8 cellular contexts compared by ENCODE assay signal in the genomic region with DNA sequence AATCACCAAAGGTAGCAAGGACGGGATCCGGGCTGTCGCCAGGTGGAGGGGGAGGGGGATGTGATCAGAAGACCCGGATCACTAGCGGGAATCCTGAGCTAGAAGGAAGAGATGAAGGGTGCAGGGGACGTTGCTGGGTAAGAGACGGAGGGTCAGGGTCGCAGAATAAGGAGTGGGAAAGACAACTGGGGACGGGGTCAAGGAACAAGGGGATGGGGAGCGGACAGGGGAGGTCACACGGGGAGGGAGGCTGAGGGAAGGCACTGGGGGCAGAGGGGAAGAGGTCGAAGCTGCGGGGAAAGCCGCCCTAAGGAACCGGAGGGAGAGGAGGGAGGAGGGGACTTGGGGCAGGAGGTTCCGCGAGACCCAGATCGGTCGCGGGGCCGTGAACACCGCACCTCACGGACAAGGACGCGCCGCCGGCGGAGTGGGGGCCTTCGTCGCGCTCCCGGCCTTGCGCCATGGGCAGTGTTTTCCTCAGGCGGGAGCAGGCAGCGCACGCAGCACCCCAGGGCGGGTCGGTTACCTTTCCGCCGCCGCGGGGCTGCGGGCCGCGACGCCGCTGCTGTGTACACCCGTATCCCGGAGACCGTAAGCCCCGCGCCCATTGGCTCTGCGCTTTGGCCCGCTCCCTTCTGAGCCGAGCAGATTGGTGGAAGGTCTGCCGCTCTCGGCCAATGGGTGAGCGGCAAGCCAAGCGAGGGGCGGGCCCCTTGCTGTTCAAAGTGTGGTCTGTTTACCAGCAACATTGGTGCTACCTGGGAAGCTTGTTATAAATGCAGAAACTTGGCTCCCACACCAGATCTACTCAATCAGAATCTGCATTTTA. TPM values are rescaled to one million over a fixed set of nuclear protein-coding genes. Genes with fewer than 3 reads are reported as not detected.
DNase-seq lines count a peak whose midpoint lies in the region; ATAC-seq and TF ChIP-seq lines count a peak whose summit lies in the region.

A gene with protein sequence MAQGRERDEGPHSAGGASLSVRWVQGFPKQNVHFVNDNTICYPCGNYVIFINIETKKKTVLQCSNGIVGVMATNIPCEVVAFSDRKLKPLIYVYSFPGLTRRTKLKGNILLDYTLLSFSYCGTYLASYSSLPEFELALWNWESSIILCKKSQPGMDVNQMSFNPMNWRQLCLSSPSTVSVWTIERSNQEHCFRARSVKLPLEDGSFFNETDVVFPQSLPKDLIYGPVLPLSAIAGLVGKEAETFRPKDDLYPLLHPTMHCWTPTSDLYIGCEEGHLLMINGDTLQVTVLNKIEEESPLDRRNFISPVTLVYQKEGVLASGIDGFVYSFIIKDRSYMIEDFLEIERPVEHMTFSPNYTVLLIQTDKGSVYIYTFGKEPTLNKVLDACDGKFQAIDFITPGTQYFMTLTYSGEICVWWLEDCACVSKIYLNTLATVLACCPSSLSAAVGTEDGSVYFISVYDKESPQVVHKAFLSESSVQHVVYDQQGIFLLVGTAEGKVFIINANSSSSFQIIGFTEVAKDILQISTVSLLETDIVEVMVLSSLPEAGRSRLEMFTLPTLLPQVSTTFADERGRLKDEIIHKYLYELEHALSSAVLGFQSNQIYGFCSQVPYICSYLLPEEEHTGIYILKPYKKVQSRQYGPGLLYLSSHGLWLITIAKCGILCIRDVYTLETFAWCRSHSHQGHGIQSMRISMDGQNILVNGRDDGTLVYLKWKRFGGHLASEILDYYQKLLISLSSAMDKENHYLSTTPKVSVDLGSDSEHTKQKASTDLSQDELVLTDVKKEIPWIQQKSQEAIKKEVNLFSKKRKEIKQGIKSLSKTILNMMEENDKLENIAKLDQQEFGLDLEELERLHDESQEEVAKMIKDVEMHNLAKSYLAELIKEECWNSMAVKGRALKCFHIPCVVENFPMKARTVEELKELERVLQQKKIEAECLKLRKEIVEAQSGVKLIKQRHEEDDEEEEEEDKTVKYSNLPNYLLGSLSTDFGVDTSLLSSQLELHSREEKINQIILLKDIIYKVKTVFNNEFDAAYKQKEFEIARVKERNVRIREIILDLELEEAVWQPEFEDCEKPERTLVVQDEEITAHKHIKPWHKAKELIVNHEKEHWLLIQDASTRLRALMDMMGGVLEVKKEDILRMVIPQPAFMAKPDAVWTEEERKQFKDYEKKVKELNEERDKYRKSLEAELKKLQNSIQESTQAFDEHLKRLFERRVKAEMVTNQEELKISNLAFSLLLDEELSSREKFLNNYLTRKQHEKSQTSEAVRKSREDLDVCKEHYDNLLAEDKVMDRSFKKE (N-terminal part only) (minus strand): TSS at position 581 of the 829 bp plus-strand sequence. CDS start 118 bp downstream, at position 463.

- intact Hi-C loops in right cardiac atrium (cut with DNase I) = no loop called here
- intact Hi-C loops in prostate gland (cut with DNase I) = no loop called here

- TF ChIP-seq CTCF in GM13976 (IDR thresholded peaks at IDR 0.05; ENCODE audit: borderline replicate concordance, control extremely low read depth, extremely low read depth, insufficient read depth, missing control alignments) (no peak), astrocyte of the cerebellum (IDR thresholded peaks at IDR 0.05; ENCODE audit: low read depth, low read length, missing control alignments) (no peak), prostate gland (IDR thresholded peaks at IDR 0.05) (peak in 1 of 4 experiments; percentile 28)

- H3K4me1 ChIP-seq in right cardiac atrium (ENCODE audit: control insufficient read depth, insufficient read depth, low read length) (no peaks in the 10 kb centered on the region), prostate gland (replicated peaks) (no peaks in the 10 kb centered on the region)

- H3K27ac ChIP-seq in right cardiac atrium (ENCODE audit: low read length) (no peak within 1 kb of the TSS), prostate gland (peak within 1 kb of the TSS; percentile 19 to 56)

- WGBS in right cardiac atrium = under 1% methylated on average over 60 of the region's 60 CpGs
- WGBS in prostate gland = under 1% methylated on average over 44 of the region's 60 CpGs

- in situ Hi-C loops in GM13976 (cut with MboI; ENCODE audit: low sequenced_read_pairs, unreplicated experiment) = no loop called here
- in situ Hi-C loops in astrocyte of the cerebellum (cut with HindIII; ENCODE audit: low sequenced_read_pairs) = no loop called here

- H3K9me3 ChIP-seq in right cardiac atrium (ENCODE audit: control insufficient read depth, low read length) = no peaks in the 10 kb centered on the region
- no peaks in the 10 kb centered on the region for H3K9me3 ChIP-seq in prostate gland

- peak; percentile 100 for ATAC-seq in HG02885 (IDR thresholded peaks at IDR 0.05; ENCODE audit: poor library complexity, unreplicated experiment)
- ATAC-seq in right cardiac atrium = peak; percentile 100

- H3K27me3 ChIP-seq in right cardiac atrium (ENCODE audit: control insufficient read depth, insufficient read depth) (no peaks in the 10 kb centered on the region), prostate gland (replicated peaks; ENCODE audit: insufficient read depth) (no peaks in the 10 kb centered on the region)

- peak within 1 kb of the TSS; percentile 85 for H3K4me3 ChIP-seq in astrocyte of the cerebellum (ENCODE audit: low read depth, low read length)
- peak within 1 kb of the TSS; percentile 49 for H3K4me3 ChIP-seq in right cardiac atrium (ENCODE audit: low read length)
- H3K4me3 ChIP-seq in prostate gland = peak within 1 kb of the TSS; percentile 83 to 90

- peak; percentile 99 for DNase-seq in GM13976 (ENCODE audit: low spot score)
- peak; percentile 64 for DNase-seq in NCI-H1694 treated with DMSO at 0.1 percent for 48 hours (lab: John Stamatoyannopoulos, UW)
- DNase-seq in T-helper 9 cell = peak; percentile 100
- DNase-seq in astrocyte of the cerebellum (ENCODE audit: low read depth) = peak; percentile 87
- DNase-seq in right cardiac atrium = peak; percentile 98 to 100 (median 100)
- peak; percentile 99 for DNase-seq in prostate gland (ENCODE audit: low spot score)
- DNase-seq in ureter (ENCODE audit: low spot score) = peak; percentile 99

- peak; percentile 62 for TF ChIP-seq POLR2A in prostate gland (IDR thresholded peaks at IDR 0.05)

- H3K36me3 ChIP-seq in prostate gland = no peaks in the 10 kb centered on the region

RNA-seq across cellular contexts. Expression of the gene that starts here (rescaled TPM):
- total RNA-seq in right cardiac atrium = under 1 TPM; 0.09 to 0.35 (median 0.22) TPM
- polyA plus RNA-seq in right cardiac atrium = 0.18 TPM
- total RNA-seq in prostate gland = 1 to 10 TPM; 2.4 to 6.9 TPM
- 1.9 TPM for total RNA-seq in ureter

Comparison
In these comparisons a context has a peak if more than half of its experiments do, and no peak if none do; other contexts are left out.
1. Peak in DNase-seq, ATAC-seq and H3K4me3 ChIP-seq in right cardiac atrium; RNA of the gene not detected or under 1 TPM.